ENCODE assay signal across 10 cellular contexts in genomic region chrX:106898462-106898861, GRCh38. TPM values are rescaled to one million over a fixed set of nuclear protein-coding genes. Genes with fewer than 3 reads are reported as not detected.
A peak's percentile ranks its signal among the peaks of the same experiment; 100 is the strongest.
DNase-seq lines count a peak whose midpoint lies in the region; ATAC-seq, FAIRE-seq and TF ChIP-seq lines count a peak whose summit lies in the region.
"Had no signal": no experiment of that assay in that cellular context is flagged by ENCODE, and none has a peak within 500 bp of the region (broad histone marks: within the 10 kb centered on the region; RNA-seq: fewer than 3 reads in every experiment).

No MANE protein-coding gene starts in this region.

- no peak for DNase-seq in CD14-positive monocyte (ENCODE audit: low spot score)
- DNase-seq in NCI-H446 (lab: John Stamatoyannopoulos, UW) = peak; percentile 7 to 61
- peak; percentile 61 for DNase-seq in bronchial epithelial cell (ENCODE audit: low read depth)
- peak; percentile 7 for DNase-seq in midbrain (lab: John Stamatoyannopoulos, UW)
- no peak for DNase-seq in stimulated activated naive CD4-positive, alpha-beta T cell treated with Interleukin-2 at 50 U/mL for 16 hours (lab: John Stamatoyannopoulos, UW)
- DNase-seq in cortex of kidney (lab: John Stamatoyannopoulos, UW) = no peak

- FAIRE-seq in bronchial epithelial cell (lab: Jason Lieb, UNC) = peak; percentile 93

- no peak overlapping the region for H3K27ac Mint-ChIP-seq in CD14-positive monocyte

- H3K27me3 Mint-ChIP-seq in CD14-positive monocyte (ENCODE audit: low read depth in 3 of 3) = peaks cover 2 to 3% (median 2%) of the 10 kb centered on the region in 3 donors

- no peaks in the 10 kb centered on the region for H3K36me3 ChIP-seq in bronchial epithelial cell (ENCODE audit: control insufficient read depth, insufficient read depth, low read length)

- H3K36me3 Mint-ChIP-seq in CD14-positive monocyte = no peaks in the 10 kb centered on the region

- TF ChIP-seq CTCF in CD14-positive monocyte (IDR thresholded peaks at IDR 0.05) = peak; percentile 24
- peak; percentile 38 for TF ChIP-seq CTCF in bronchial epithelial cell (IDR thresholded peaks at IDR 0.05; ENCODE audit: insufficient read depth, low read length, severe bottlenecking)

- intact Hi-C loops in CD14-positive monocyte (cut with micrococcal nuclease) = loop anchor here in 1 of 2 donors (10.0 kb wide), 1 partner anchor 996 kb away; no protein-coding TSS in a partner anchor

- H3K4me1 Mint-ChIP-seq in CD14-positive monocyte = no peaks in the 10 kb centered on the region

- H3K4me3 ChIP-seq in bronchial epithelial cell (ENCODE audit: low read depth, low read length) = no peak overlapping the region
- H3K4me3 ChIP-seq: SK-N-MC had no signal

- peak; percentile 69 for ATAC-seq in GM18499 (IDR thresholded peaks at IDR 0.05; ENCODE audit: insufficient read depth, unreplicated experiment)
- ATAC-seq in HG02938 (IDR thresholded peaks at IDR 0.05; ENCODE audit: unreplicated experiment) = peak; percentile 77

- peaks cover 0 to 2% (median 0%) of the 10 kb centered on the region in 7 donors for H3K9me3 Mint-ChIP-seq in CD14-positive monocyte

- no peaks in the 10 kb centered on the region for H3K27me3 ChIP-seq in bronchial epithelial cell (ENCODE audit: control insufficient read depth, insufficient read depth, low read length)

- H3K4me3 Mint-ChIP-seq in CD14-positive monocyte = no peak overlapping the region

RNA-seq across cellular contexts. Expression of gene RIPPLY1, which starts 4.7 kb away (rescaled TPM):
- not detected for polyA plus RNA-seq in CD14-positive monocyte
- 0.13 TPM in 1 of 2 replicates, not detected in the other for total RNA-seq in bronchial epithelial cell
- total RNA-seq: mononuclear cell had no signal

RNA-seq across cellular contexts. Expression of gene CLDN2, which starts 21.7 kb away (rescaled TPM):
- polyA plus RNA-seq in CD14-positive monocyte = not detected
- not detected in 2 replicates for total RNA-seq in bronchial epithelial cell
- total RNA-seq: mononuclear cell had no signal

Comparison
In these comparisons a context has a peak if more than half of its experiments do, and no peak if none do; other contexts are left out.
1. DNase-seq: peak in NCI-H446 (2 of 2), bronchial epithelial cell (single experiment) and midbrain (single experiment); none in CD14-positive monocyte (single experiment), stimulated activated naive CD4-positive, alpha-beta T cell treated with Interleukin-2 at 50 U/mL for 16 hours (single experiment) and cortex of kidney (single experiment).